12 cellular contexts compared by ENCODE assay signal in the genomic region with DNA sequence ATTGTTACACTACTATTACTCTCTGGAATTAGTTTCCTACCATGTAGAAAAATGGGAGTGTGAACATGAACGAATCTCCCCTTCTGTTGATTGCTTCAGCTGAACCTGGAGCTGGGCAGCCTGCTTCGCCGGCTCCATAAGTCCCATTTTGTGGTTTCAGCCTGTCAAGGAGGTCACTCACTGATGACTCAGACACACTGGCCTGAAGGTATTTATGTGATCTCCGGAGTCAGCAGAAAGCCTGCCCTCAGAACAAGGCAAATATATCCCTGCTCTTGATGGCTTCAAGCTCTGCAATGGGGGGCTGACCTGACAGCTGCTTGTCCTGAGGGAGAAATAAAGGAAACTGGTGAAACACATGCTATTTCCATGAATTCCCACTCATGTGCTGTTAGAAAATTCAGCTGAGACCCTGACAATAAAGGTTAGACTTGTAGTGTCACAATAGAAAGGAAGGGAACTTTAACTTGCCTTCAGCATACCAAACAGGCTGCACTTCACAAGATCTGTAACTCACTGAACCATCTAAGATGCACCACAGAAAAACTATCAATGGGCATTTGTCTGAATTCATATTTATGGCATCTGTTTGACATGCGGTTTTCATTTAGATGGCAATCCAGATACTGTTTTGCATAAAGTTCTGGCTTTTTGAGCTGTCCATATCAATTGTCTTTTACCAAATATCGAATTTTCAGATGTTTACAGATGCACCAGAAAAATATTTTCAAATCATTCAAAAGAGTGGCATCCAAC.
DNase-seq lines count a peak whose midpoint lies in the region; ATAC-seq, FAIRE-seq and TF ChIP-seq lines count a peak whose summit lies in the region.
"Had no signal": no experiment of that assay in that cellular context is flagged by ENCODE, and none has a peak within 500 bp of the region (broad histone marks: within the 10 kb centered on the region; RNA-seq: fewer than 3 reads in every experiment).

No MANE protein-coding gene starts in this region.

- 40% methylated on average over 6 of the region's 6 CpGs for WGBS in hepatocyte (ENCODE audit: low lambda C conversion rate, missing lambda C conversion rate)

- ATAC-seq in WTC11 = peak; percentile 43

- H3K4me2 ChIP-seq in hepatocyte = no peak overlapping the region

- in situ Hi-C loops in ACHN (cut with HindIII; ENCODE audit: low pct_ligation_motif_present, low pct_unique_long_range_greater_than_20kb, low sequenced_read_pairs) (no loop called here), GM13976 (cut with MboI; ENCODE audit: low sequenced_read_pairs, unreplicated experiment) (no loop called here)

- DNase-seq in ACHN (peak; percentile 85), HS-27A (ENCODE audit: low read depth) (peak; percentile 75), WTC11 (ENCODE audit: low spot score) (no peak), hepatocyte (ENCODE audit: low spot score) (peak; percentile 54), kidney (no peak), GM13976 (ENCODE audit: low spot score) (no peak), UCSD-AML1 (lab: John Stamatoyannopoulos, UW; ENCODE audit: unreplicated experiment) (no peak)
- DNase-seq in activated T-cell treated with anti-CD3 and anti-CD28 coated beads, Interleukin-2, amount 50 U/mL, for 48 hours = no peak
- DNase-seq: activated T-cell treated with anti-CD3 and anti-CD28 coated beads, Interleukin-2, amount 50 U/mL, for 1 hour; naive B cell had no signal

- TF ChIP-seq CTCF in WTC11 (IDR thresholded peaks at IDR 0.05) (no peak), hepatocyte (IDR thresholded peaks at IDR 0.05; ENCODE audit: poor library complexity) (no peak), kidney (IDR thresholded peaks at IDR 0.05; ENCODE audit: borderline replicate concordance, extremely low read depth, insufficient read depth) (no peak), GM13976 (IDR thresholded peaks at IDR 0.05; ENCODE audit: borderline replicate concordance, control extremely low read depth, extremely low read depth, insufficient read depth, missing control alignments) (no peak)

- no peak overlapping the region for H3K4me3 ChIP-seq in hepatocyte
- H3K4me3 ChIP-seq in kidney (ENCODE audit: low read length in 2 of 2) = no peak overlapping the region

- H2AFZ ChIP-seq in hepatocyte = no peak overlapping the region

- H3K79me2 ChIP-seq in hepatocyte = no peaks in the 10 kb centered on the region

- POLR2A ChIA-PET in WTC11 (lab: Charles Lee) = no interaction called here

- no peak for FAIRE-seq in kidney (lab: Jason Lieb, UNC)
- FAIRE-seq: endothelial cell of umbilical vein had no signal

- no peaks in the 10 kb centered on the region for H3K9me3 ChIP-seq in hepatocyte (ENCODE audit: low read depth)
- peaks cover 0 to 3% of the 10 kb centered on the region in 2 donors for H3K9me3 ChIP-seq in kidney (ENCODE audit: control insufficient read depth in 1 of 2, low read length in 2 of 2)

- H3K27ac Mint-ChIP-seq in WTC11 = no peak overlapping the region
- H3K27ac Mint-ChIP-seq: naive B cell had no signal

- no peaks in the 10 kb centered on the region for H3K36me3 Mint-ChIP-seq in WTC11
- H3K36me3 Mint-ChIP-seq: naive B cell had no signal

- no peaks in the 10 kb centered on the region for H3K4me1 Mint-ChIP-seq in WTC11
- H3K4me1 Mint-ChIP-seq: naive B cell had no signal

- intact Hi-C loops in kidney (cut with DNase I) = no loop called here

- H3K4me3 Mint-ChIP-seq in WTC11 = no peak overlapping the region
- H3K4me3 Mint-ChIP-seq: naive B cell had no signal

- no peaks in the 10 kb centered on the region for H3K27me3 ChIP-seq in hepatocyte

- H3K27ac ChIP-seq in hepatocyte (no peak overlapping the region), kidney (ENCODE audit: low read depth in 2 of 2, low read length in 2 of 2) (no peak overlapping the region)
- H3K27ac ChIP-seq: C4-2B had no signal

- H3K36me3 ChIP-seq in hepatocyte (replicated peaks; ENCODE audit: insufficient read depth, low read depth) (no peaks in the 10 kb centered on the region), kidney (ENCODE audit: control insufficient read depth in 1 of 2, insufficient read depth in 2 of 2, low read length in 2 of 2) (no peaks in the 10 kb centered on the region)

- CTCF ChIA-PET in WTC11 (lab: Charles Lee) = interaction anchor here (1.0 kb wide), 1 partner anchor 252 kb away, joined by 3 read pairs; no protein-coding TSS in a partner anchor

- no peaks in the 10 kb centered on the region for H3K9me2 ChIP-seq in hepatocyte (replicated peaks; ENCODE audit: insufficient read depth)

- no peak overlapping the region for H3K9ac ChIP-seq in kidney (ENCODE audit: low read length in 2 of 2)

- H3K4me1 ChIP-seq in hepatocyte (ENCODE audit: insufficient read depth) (no peaks in the 10 kb centered on the region), kidney (ENCODE audit: control insufficient read depth in 1 of 2, insufficient read depth in 1 of 2, low read depth in 1 of 2, low read length in 2 of 2) (no peaks in the 10 kb centered on the region)

- H3K9me3 Mint-ChIP-seq in WTC11 = no peaks in the 10 kb centered on the region

- H4K20me1 ChIP-seq in hepatocyte (ENCODE audit: insufficient read depth, poor library complexity, severe bottlenecking) = no peaks in the 10 kb centered on the region

- no peaks in the 10 kb centered on the region for H3K27me3 Mint-ChIP-seq in WTC11 (ENCODE audit: low read depth)
- H3K27me3 Mint-ChIP-seq: naive B cell had no signal

TF ChIP-seq in WTC11, 78 proteins besides CTCF, POLR2A, EP300 and RAD21:
- no peak for TF ChIP-seq FOXP1 (CRISPR knock-in tag; IDR thresholded peaks at IDR 0.05; ENCODE audit: borderline replicate concordance)
- TF ChIP-seq EMX1 (CRISPR knock-in tag; IDR thresholded peaks at IDR 0.05) = no peak
- TF ChIP-seq HMGA2 (CRISPR knock-in tag; IDR thresholded peaks at IDR 0.05) = no peak
- TF ChIP-seq FOXP4 (CRISPR knock-in tag; IDR thresholded peaks at IDR 0.05) = no peak
- TF ChIP-seq, protein P1, sequence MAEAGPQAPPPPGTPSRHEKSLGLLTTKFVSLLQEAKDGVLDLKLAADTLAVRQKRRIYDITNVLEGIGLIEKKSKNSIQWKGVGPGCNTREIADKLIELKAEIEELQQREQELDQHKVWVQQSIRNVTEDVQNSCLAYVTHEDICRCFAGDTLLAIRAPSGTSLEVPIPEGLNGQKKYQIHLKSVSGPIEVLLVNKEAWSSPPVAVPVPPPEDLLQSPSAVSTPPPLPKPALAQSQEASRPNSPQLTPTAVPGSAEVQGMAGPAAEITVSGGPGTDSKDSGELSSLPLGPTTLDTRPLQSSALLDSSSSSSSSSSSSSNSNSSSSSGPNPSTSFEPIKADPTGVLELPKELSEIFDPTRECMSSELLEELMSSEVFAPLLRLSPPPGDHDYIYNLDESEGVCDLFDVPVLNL (CRISPR knock-in tag; IDR thresholded peaks at IDR 0.05; ENCODE audit: borderline replicate concordance, low read depth) = no peak
- no peak for TF ChIP-seq IRF1 (CRISPR knock-in tag; IDR thresholded peaks at IDR 0.05)
- no peak for TF ChIP-seq TCF7 (CRISPR knock-in tag; IDR thresholded peaks at IDR 0.05; ENCODE audit: low read depth)
- no peak for TF ChIP-seq ZBTB21 (CRISPR knock-in tag; IDR thresholded peaks at IDR 0.05; ENCODE audit: borderline replicate concordance)

Comparison
In these comparisons a context has a peak if more than half of its experiments do, and no peak if none do; other contexts are left out.
1. DNase-seq: peak in ACHN (single experiment), HS-27A (single experiment) and hepatocyte (single experiment); none in WTC11 (single experiment), activated T-cell treated with anti-CD3 and anti-CD28 coated beads, Interleukin-2, amount 50 U/mL, for 48 hours (0 of 2), kidney (single experiment), GM13976 (single experiment) and UCSD-AML1 (single experiment).